ENCODE assay signal across 8 cellular contexts in genomic region chrX:107718156-107718621, GRCh38.
DNase-seq lines count a peak whose midpoint lies in the region; ATAC-seq and TF ChIP-seq lines count a peak whose summit lies in the region.

No MANE protein-coding gene starts in this region.

- peaks cover 28% of the 10 kb centered on the region for H3K36me3 ChIP-seq in brain microvascular endothelial cell (replicated peaks)

- peak; percentile 37 to 59 for DNase-seq in NCI-H446 (lab: John Stamatoyannopoulos, UW)
- no peak for DNase-seq in NCI-H446 treated with DMSO at 0.1 percent for 48 hours (lab: John Stamatoyannopoulos, UW)
- peak; percentile 35 for DNase-seq in NCI-H128 (lab: John Stamatoyannopoulos, UW; ENCODE audit: unreplicated experiment)
- DNase-seq in T-helper 9 cell = peak; percentile 74
- DNase-seq in brain microvascular endothelial cell = peak; percentile 65
- DNase-seq in inferior parietal cortex (ENCODE audit: extremely low spot score) = peak; percentile 79
- peak; percentile 75 for DNase-seq in stimulated activated CD4-positive, alpha-beta T cell treated with anti-CD3 and anti-CD28 coated beads, Interleukin-15, amount 100 ng/mL, for 24 hours

- ATAC-seq in GM19328 (IDR thresholded peaks at IDR 0.05; ENCODE audit: unreplicated experiment) = no peak

- no peaks in the 10 kb centered on the region for H3K27me3 ChIP-seq in brain microvascular endothelial cell (replicated peaks)

- H3K4me3 ChIP-seq in brain microvascular endothelial cell (ENCODE audit: low read depth, low read length) = no peak overlapping the region

- H3K27ac ChIP-seq in brain microvascular endothelial cell = peak overlapping the region; percentile 98

- in situ Hi-C loops in brain microvascular endothelial cell (cut with HindIII; ENCODE audit: low pct_ligation_motif_present, low sequenced_read_pairs) = no loop called here

- TF ChIP-seq CTCF in brain microvascular endothelial cell (IDR thresholded peaks at IDR 0.05; ENCODE audit: low read depth, low read length, missing control alignments) = peak; percentile 80
